Comparison of ENCODE assay signal across 17 cellular contexts in the genomic region with DNA sequence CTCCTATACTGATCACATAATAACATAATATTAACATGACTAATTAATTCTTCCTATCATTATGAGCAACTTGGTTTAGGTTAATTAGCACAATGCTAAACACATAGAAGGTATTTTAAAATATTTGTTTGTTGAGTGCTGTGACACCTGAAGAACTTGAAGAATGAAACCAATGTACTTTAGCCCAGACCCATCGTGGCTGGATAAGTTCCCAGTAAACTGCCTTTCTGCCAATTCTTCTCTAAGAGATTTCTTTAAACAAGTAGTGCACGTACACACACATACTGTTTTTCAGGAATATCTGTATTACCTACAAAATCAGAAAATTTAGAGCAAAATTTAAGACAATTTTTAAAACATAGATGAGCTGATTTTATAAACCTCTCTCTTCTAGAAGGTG.
DNase-seq lines count a peak whose midpoint lies in the region; ATAC-seq and TF ChIP-seq lines count a peak whose summit lies in the region.
"Had no signal": no experiment of that assay in that cellular context is flagged by ENCODE, and none has a peak within 500 bp of the region (broad histone marks: within the 10 kb centered on the region; RNA-seq: fewer than 3 reads in every experiment).

No MANE protein-coding gene starts in this region.

- H3K36me3 Mint-ChIP-seq in stimulated activated naive B cell treated with anti-CD40 and anti-IgM and Interleukin-4, amounts not matched to agents 10 μg/mL and 1 μg/mL and 100 μg/mL, for 72 hours, result no peaks in the 10 kb centered on the region
- H3K36me3 Mint-ChIP-seq: CD4-positive, CD25-positive, alpha-beta regulatory T cell; CD8-positive, alpha-beta T cell had no signal

- peak; percentile 43 to 86 (median 72) for ATAC-seq in right lobe of liver
- no peak for ATAC-seq in stimulated activated naive B cell treated with anti-CD40 and anti-IgM and Interleukin-4, amounts not matched to agents 10 μg/mL and 1 μg/mL and 100 μg/mL, for 72 hours (replicated peaks)
- no peak for ATAC-seq in GM21717 (IDR thresholded peaks at IDR 0.05; ENCODE audit: unreplicated experiment)
- ATAC-seq: CD8-positive, alpha-beta T cell had no signal

- 26% methylated on average over 2 of the region's 2 CpGs for WGBS in right lobe of liver (ENCODE audit: insufficient coverage, low coverage, low lambda C conversion rate, missing lambda C conversion rate)

- H3K4me1 Mint-ChIP-seq in stimulated activated naive B cell treated with anti-CD40 and anti-IgM and Interleukin-4, amounts not matched to agents 10 μg/mL and 1 μg/mL and 100 μg/mL, for 72 hours, result no peaks in the 10 kb centered on the region
- H3K4me1 Mint-ChIP-seq: B cell; CD4-positive, CD25-positive, alpha-beta regulatory T cell had no signal

- H3K9me3 ChIP-seq in Karpas-422 (ENCODE audit: low read length), result no peaks in the 10 kb centered on the region
- no peaks in the 10 kb centered on the region for H3K9me3 ChIP-seq in right lobe of liver
- H3K9me3 ChIP-seq: BLaER1, Caco-2 had no signal

- H2AFZ ChIP-seq in Karpas-422 (ENCODE audit: low read length), result no peak overlapping the region
- H2AFZ ChIP-seq: GM23248 had no signal

- no peak overlapping the region for H3K4me3 Mint-ChIP-seq in stimulated activated naive B cell treated with anti-CD40 and anti-IgM and Interleukin-4, amounts not matched to agents 10 μg/mL and 1 μg/mL and 100 μg/mL, for 72 hours
- H3K4me3 Mint-ChIP-seq: B cell; CD4-positive, CD25-positive, alpha-beta regulatory T cell; CD8-positive, alpha-beta T cell had no signal

- H3K27me3 ChIP-seq in Karpas-422 (ENCODE audit: low read length) (no peaks in the 10 kb centered on the region), right lobe of liver (no peaks in the 10 kb centered on the region)
- H3K27me3 ChIP-seq: BLaER1 had no signal

- H3K36me3 ChIP-seq in Karpas-422 (ENCODE audit: insufficient read depth, low read length) (no peaks in the 10 kb centered on the region), right lobe of liver (no peaks in the 10 kb centered on the region)
- H3K36me3 ChIP-seq: BLaER1 had no signal

- H3K27ac ChIP-seq in Karpas-422 (ENCODE audit: low read length) (peak overlapping the region; percentile 98), right lobe of liver (no peak overlapping the region)
- H3K27ac ChIP-seq: BLaER1, C4-2B, GM23248 had no signal

- H3K27me3 Mint-ChIP-seq in stimulated activated naive B cell treated with anti-CD40 and anti-IgM and Interleukin-4, amounts not matched to agents 10 μg/mL and 1 μg/mL and 100 μg/mL, for 72 hours, result no peaks in the 10 kb centered on the region
- H3K27me3 Mint-ChIP-seq: B cell; CD4-positive, CD25-positive, alpha-beta regulatory T cell had no signal

- H3K9ac ChIP-seq in Karpas-422 (ENCODE audit: low read length), result peak overlapping the region; percentile 77
- H3K9ac ChIP-seq: BLaER1, GM23248 had no signal

- peak overlapping the region; percentile 66 for H3K4me2 ChIP-seq in Karpas-422 (ENCODE audit: low read depth, low read length, poor library complexity, severe bottlenecking)
- H3K4me2 ChIP-seq: BLaER1 had no signal

- no peaks in the 10 kb centered on the region for H3K9me3 Mint-ChIP-seq in stimulated activated naive B cell treated with anti-CD40 and anti-IgM and Interleukin-4, amounts not matched to agents 10 μg/mL and 1 μg/mL and 100 μg/mL, for 72 hours
- H3K9me3 Mint-ChIP-seq: CD8-positive, alpha-beta T cell had no signal

- H3K9me2 ChIP-seq in Karpas-422 (replicated peaks; ENCODE audit: insufficient read depth, low read length), result no peaks in the 10 kb centered on the region

- H3K4me3 ChIP-seq in Karpas-422 (ENCODE audit: low read length) (peak overlapping the region; percentile 38; the same call in 1 of the 2 replicates), right lobe of liver (no peak overlapping the region)
- H3K4me3 ChIP-seq: BLaER1, GM23248 had no signal

- H3K27ac Mint-ChIP-seq in stimulated activated naive B cell treated with anti-CD40 and anti-IgM and Interleukin-4, amounts not matched to agents 10 μg/mL and 1 μg/mL and 100 μg/mL, for 72 hours, result no peak overlapping the region
- H3K27ac Mint-ChIP-seq: B cell; CD8-positive, alpha-beta T cell had no signal

- intact Hi-C loops in right lobe of liver (cut with DNase I), result no loop called here

- H3K4me1 ChIP-seq in Karpas-422 (ENCODE audit: low read length) (peaks cover 99% of the 10 kb centered on the region), right lobe of liver (peaks cover 0 to 9% (median 0%) of the 10 kb centered on the region in 4 donors)
- H3K4me1 ChIP-seq: BLaER1, Caco-2 had no signal

- no peak for TF ChIP-seq POLR2A in right lobe of liver (IDR thresholded peaks at IDR 0.05)

- H4K20me1 ChIP-seq in Karpas-422 (ENCODE audit: insufficient read depth, low read depth, low read length), result no peaks in the 10 kb centered on the region
- H4K20me1 ChIP-seq: BLaER1 had no signal

- no peak for TF ChIP-seq CTCF in right lobe of liver (IDR thresholded peaks at IDR 0.05)

- peak; percentile 70 for DNase-seq in Karpas-422
- DNase-seq in NCI-H69 (lab: John Stamatoyannopoulos, UW), result peak; percentile 30
- DNase-seq in right lobe of liver, result no peak
- DNase-seq in stimulated activated naive B cell treated with anti-CD40 and anti-IgM and Interleukin-4, amounts not matched to agents 10 μg/mL and 1 μg/mL and 100 μg/mL, for 72 hours, result no peak
- DNase-seq in NCI-H82 treated with DMSO at 0.1 percent for 48 hours (lab: John Stamatoyannopoulos, UW; ENCODE audit: unreplicated experiment), result no peak
- DNase-seq: Caco-2; CD4-positive, CD25-positive, alpha-beta regulatory T cell; CD8-positive, alpha-beta T cell; DMS153; DND-41; GM23248; H7; HCEC 1CT had no signal

- no peaks in the 10 kb centered on the region for H3K79me2 ChIP-seq in Karpas-422 (ENCODE audit: low read length)

Comparison
In these comparisons a context has a peak if more than half of its experiments do, and no peak if none do; other contexts are left out.
1. DNase-seq: peak in Karpas-422 (single experiment) and NCI-H69 (single experiment); none in right lobe of liver (0 of 3), stimulated activated naive B cell treated with anti-CD40 and anti-IgM and Interleukin-4, amounts not matched to agents 10 μg/mL and 1 μg/mL and 100 μg/mL, for 72 hours (single experiment) and NCI-H82 treated with DMSO at 0.1 percent for 48 hours (single experiment).
2. ATAC-seq: peak in right lobe of liver (4 of 4); none in stimulated activated naive B cell treated with anti-CD40 and anti-IgM and Interleukin-4, amounts not matched to agents 10 μg/mL and 1 μg/mL and 100 μg/mL, for 72 hours (0 of 2) and GM21717 (single experiment).